ENCODE assay signal across 23 cellular contexts in genomic region chr16:48212033-48212432, GRCh38. TPM values are rescaled to one million over a fixed set of nuclear protein-coding genes. Genes with fewer than 3 reads are reported as not detected.
A peak's percentile ranks its signal among the peaks of the same experiment; 100 is the strongest.
DNase-seq lines count a peak whose midpoint lies in the region; ATAC-seq, FAIRE-seq and TF ChIP-seq lines count a peak whose summit lies in the region.
"Had no signal": no experiment of that assay in that cellular context is flagged by ENCODE, and none has a peak within 500 bp of the region (broad histone marks: within the 10 kb centered on the region; RNA-seq: fewer than 3 reads in every experiment).

No MANE protein-coding gene starts in this region.

- no peak overlapping the region for H3K4ac ChIP-seq in H1 (replicated peaks; ENCODE audit: insufficient read length, low read depth, low read length)

- TF ChIP-seq CTCF in H1 (IDR thresholded peaks at IDR 0.05; ENCODE audit: control extremely low read depth in 1 of 3, insufficient read depth in 1 of 3, low read depth in 1 of 3, low read length in 3 of 3) = no peak
- TF ChIP-seq CTCF in keratinocyte (optimal IDR thresholded peaks at IDR 0.05 in 1 of 3, IDR thresholded peaks at IDR 0.05 in 1 of 3, conservative IDR thresholded peaks at IDR 0.05 in 1 of 3; ENCODE audit: extremely low read depth in 1 of 3, insufficient read depth in 2 of 3, low read length in 3 of 3) = no peak

- H3K79me2 ChIP-seq in H1 (ENCODE audit: control insufficient read depth in 1 of 2, insufficient read depth in 2 of 2, low read length in 2 of 2) (no peaks in the 10 kb centered on the region), keratinocyte (ENCODE audit: control insufficient read depth, insufficient read depth, low read length) (no peaks in the 10 kb centered on the region)

- TF ChIP-seq RAD21 in H1 (IDR thresholded peaks at IDR 0.05 in 1 of 2, conservative IDR thresholded peaks at IDR 0.05 in 1 of 2; ENCODE audit: low read depth in 2 of 2, low read length in 2 of 2) = no peak

- no peak overlapping the region for H3K23ac ChIP-seq in H1 (ENCODE audit: insufficient read length)

- dilution Hi-C loops in keratinocyte (cut with MboI; ENCODE audit: extremely low pct_ligation_motif_present, low sequenced_read_pairs) = no loop called here

- no peak overlapping the region for H3K56ac ChIP-seq in H1 (replicated peaks; ENCODE audit: insufficient read length, low read depth, low read length)

- no peaks in the 10 kb centered on the region for H3K9me1 ChIP-seq in keratinocyte (ENCODE audit: control insufficient read depth, extremely low read depth, insufficient read depth, low read length)

- TF ChIP-seq POLR2A in H1 (IDR thresholded peaks at IDR 0.05; ENCODE audit: control extremely low read depth in 1 of 2, low read depth in 2 of 2, low read length in 2 of 2) = no peak

- H3K27me3 ChIP-seq in H1 (replicated peaks in 1 of 4; ENCODE audit: control insufficient read depth in 3 of 4, extremely low read depth in 1 of 4, insufficient read depth in 3 of 4, low read length in 3 of 4) (no peaks in the 10 kb centered on the region), keratinocyte (ENCODE audit: control insufficient read depth, extremely low read depth, insufficient read depth, low read length) (peaks cover 2% of the 10 kb centered on the region)
- H3K27me3 ChIP-seq: Peyer's patch had no signal

- no peak for TF ChIP-seq EP300 in H1 (IDR thresholded peaks at IDR 0.05; ENCODE audit: borderline replicate concordance in 1 of 2, low read depth in 2 of 2, low read length in 2 of 2)

- H4K20me1 ChIP-seq in H1 (replicated peaks in 1 of 2; ENCODE audit: control insufficient read depth in 1 of 2, insufficient read depth in 2 of 2, low read length in 2 of 2) = no peaks in the 10 kb centered on the region
- no peaks in the 10 kb centered on the region for H4K20me1 ChIP-seq in keratinocyte (ENCODE audit: control insufficient read depth, extremely low read depth, insufficient read depth, low read length)

- H3K27ac Mint-ChIP-seq in T-helper 2 cell treated with Interferon-gamma antibody and Interleukin-4, amounts not matched to agents 5 μg/mL and 100 μg/mL, for 36 hours = no peak overlapping the region
- H3K27ac Mint-ChIP-seq: CD8-positive, alpha-beta memory T cell; H9 had no signal

- H3K18ac ChIP-seq in H1 (ENCODE audit: extremely low read depth, low read length) = no peak overlapping the region

- H2BK12ac ChIP-seq in H1 (ENCODE audit: low read depth, low read length) = no peak overlapping the region

- no peak overlapping the region for H3K14ac ChIP-seq in H1 (ENCODE audit: insufficient read length)

- H3K36me3 ChIP-seq in H1 (ENCODE audit: control insufficient read depth in 2 of 4, insufficient read depth in 4 of 4, low read length in 3 of 4) (no peaks in the 10 kb centered on the region), keratinocyte (ENCODE audit: control insufficient read depth in 2 of 2, extremely low read depth in 1 of 2, insufficient read depth in 2 of 2, low read length in 2 of 2) (no peaks in the 10 kb centered on the region)
- H3K36me3 ChIP-seq: Peyer's patch had no signal

- no peak overlapping the region for H2BK120ac ChIP-seq in H1 (replicated peaks; ENCODE audit: low read depth, low read length)

- H3K4me2 ChIP-seq in H1 (ENCODE audit: insufficient read depth in 1 of 2, low read depth in 2 of 2, low read length in 2 of 2) (no peak overlapping the region), keratinocyte (ENCODE audit: control insufficient read depth, extremely low read depth, insufficient read depth, low read depth, low read length) (no peak overlapping the region)

- no peak for ATAC-seq in GM21717 (IDR thresholded peaks at IDR 0.05; ENCODE audit: unreplicated experiment)
- ATAC-seq: Right ventricle myocardium inferior had no signal

- H3K23me2 ChIP-seq in H1 (ENCODE audit: low read depth, low read length) = no peaks in the 10 kb centered on the region

- no peaks in the 10 kb centered on the region for H3K36me3 Mint-ChIP-seq in T-helper 2 cell treated with Interferon-gamma antibody and Interleukin-4, amounts not matched to agents 5 μg/mL and 100 μg/mL, for 36 hours (ENCODE audit: low read depth)
- H3K36me3 Mint-ChIP-seq: CD8-positive, alpha-beta memory T cell had no signal

- no peak overlapping the region for H2BK5ac ChIP-seq in H1 (ENCODE audit: low read depth, low read length)

- WGBS in H1 (ENCODE audit: extremely low coverage in 1 of 2, insufficient coverage in 1 of 2, insufficient read length in 1 of 2, insufficient replicate concordance in 2 of 2, low coverage in 1 of 2, low lambda C conversion rate in 2 of 2, missing lambda C conversion rate in 1 of 2), 2 experiments = 85% methylated on average over 3 of the region's 3 CpGs; no CpG with 5 or more reads in 1 of the 2 experiments

- POLR2A ChIA-PET in H1 (lab: Charles Lee; ENCODE audit: partially characterized antibody) = no interaction called here

- H2AFZ ChIP-seq in H1 (ENCODE audit: low read length) (0 out of 2 replicates have a peak overlapping the region, but pooled peaks have one; percentile 25), keratinocyte (ENCODE audit: control insufficient read depth, low read length) (no peak overlapping the region)

- H3K27me3 Mint-ChIP-seq in T-helper 2 cell treated with Interferon-gamma antibody and Interleukin-4, amounts not matched to agents 5 μg/mL and 100 μg/mL, for 36 hours (ENCODE audit: low read depth) = peaks cover 2% of the 10 kb centered on the region

- no peak overlapping the region for H4K91ac ChIP-seq in H1 (replicated peaks; ENCODE audit: insufficient read length, low read length)

- peak overlapping the region; percentile 38; the same call in 1 of the 2 replicates for H4K8ac ChIP-seq in H1 (ENCODE audit: extremely low read depth, insufficient read depth, low read length)

- H3K4me3 Mint-ChIP-seq in T-helper 2 cell treated with Interferon-gamma antibody and Interleukin-4, amounts not matched to agents 5 μg/mL and 100 μg/mL, for 36 hours = no peak overlapping the region
- H3K4me3 Mint-ChIP-seq: CD8-positive, alpha-beta memory T cell; H9 had no signal

- no peak for FAIRE-seq in H1 (lab: Jason Lieb, UNC)
- peak; percentile 20 for FAIRE-seq in keratinocyte (lab: Jason Lieb, UNC)

- H3K9ac ChIP-seq in H1 (replicated peaks in 1 of 4; ENCODE audit: extremely low read depth in 1 of 4, low read depth in 3 of 4, low read length in 3 of 4) (no peak overlapping the region), keratinocyte (ENCODE audit: control insufficient read depth, extremely low read depth, insufficient read depth, low read length) (no peak overlapping the region)

- H2BK20ac ChIP-seq in H1 (ENCODE audit: low read length) = no peak overlapping the region

- no peak overlapping the region for H2AK5ac ChIP-seq in H1 (ENCODE audit: low read depth, low read length)

- H3K79me1 ChIP-seq in H1 (ENCODE audit: low read depth, low read length) = no peaks in the 10 kb centered on the region

- H2BK15ac ChIP-seq in H1 (ENCODE audit: low read length) = no peak overlapping the region

- H3K4me1 Mint-ChIP-seq in T-helper 2 cell treated with Interferon-gamma antibody and Interleukin-4, amounts not matched to agents 5 μg/mL and 100 μg/mL, for 36 hours (ENCODE audit: low read depth) = no peaks in the 10 kb centered on the region
- H3K4me1 Mint-ChIP-seq: CD8-positive, alpha-beta memory T cell had no signal

- H3K9me3 Mint-ChIP-seq in T-helper 2 cell treated with Interferon-gamma antibody and Interleukin-4, amounts not matched to agents 5 μg/mL and 100 μg/mL, for 36 hours = no peaks in the 10 kb centered on the region
- H3K9me3 Mint-ChIP-seq: CD8-positive, alpha-beta memory T cell; H9 had no signal

- H3K4me3 ChIP-seq in H1 (ENCODE audit: extremely low read depth in 1 of 4, insufficient read depth in 2 of 4, low read depth in 3 of 4, low read length in 4 of 4) = no peak overlapping the region
- no peak overlapping the region for H3K4me3 ChIP-seq in keratinocyte (ENCODE audit: control insufficient read depth in 2 of 3, extremely low read depth in 1 of 3, insufficient read depth in 2 of 3, low read depth in 1 of 3, low read length in 3 of 3)
- H3K4me3 ChIP-seq: Peyer's patch had no signal

- no peak overlapping the region for H4K5ac ChIP-seq in H1 (ENCODE audit: insufficient read length, low read depth, low read length)

- DNase-seq in Daoy (ENCODE audit: low read depth) (peak; percentile 12), M059J (ENCODE audit: low read depth) (peak; percentile 36), H1 (ENCODE audit: low read depth in 1 of 2, low spot score in 2 of 2) (no peak), keratinocyte (ENCODE audit: low read depth, low spot score) (no peak), UCSD-AML1 (lab: John Stamatoyannopoulos, UW; ENCODE audit: unreplicated experiment) (no peak)
- DNase-seq in T-helper 2 cell treated with Interferon-gamma antibody and Interleukin-4, amounts not matched to agents 5 μg/mL and 100 μg/mL, for 36 hours (ENCODE audit: low spot score) = no peak
- DNase-seq: AML-193; C1 segment of cervical spinal cord; CD8-positive, alpha-beta memory T cell; H9; KG1; NCI-H1105; NCI-H2081; NCI-H2171; NCI-H524 treated with DMSO at 0.1 percent for 48 hours; NCI-H82; Peyer's patch had no signal

- H3K4me1 ChIP-seq in H1 (replicated peaks in 1 of 4; ENCODE audit: control insufficient read depth in 3 of 4, insufficient read depth in 4 of 4, low read length in 3 of 4) (no peaks in the 10 kb centered on the region; a peak in 1 of 7 replicates), keratinocyte (ENCODE audit: control insufficient read depth, extremely low read depth, insufficient read depth, low read length) (peaks cover under 1% of the 10 kb centered on the region)
- H3K4me1 ChIP-seq: Peyer's patch had no signal

- CTCF ChIA-PET in H1 (lab: Charles Lee; ENCODE audit: partially characterized antibody) = interaction anchor here (0.8 to 1.7 kb wide), 3 partner anchors 10 to 47 kb away, joined by 3 to 8 read pairs (median 3); no protein-coding TSS in a partner anchor

- no peaks in the 10 kb centered on the region for H3K9me3 ChIP-seq in H1 (ENCODE audit: insufficient read depth in 2 of 2, low read depth in 1 of 2, low read length in 1 of 2)
- no peaks in the 10 kb centered on the region for H3K9me3 ChIP-seq in keratinocyte (ENCODE audit: control insufficient read depth, low read depth, low read length)
- H3K9me3 ChIP-seq: Peyer's patch had no signal

- H3K27ac ChIP-seq in H1 (ENCODE audit: low read depth, low read length) (no peak overlapping the region), keratinocyte (ENCODE audit: control insufficient read depth, insufficient read depth, low read length) (no peak overlapping the region)
- H3K27ac ChIP-seq: Peyer's patch had no signal

RNA-seq across cellular contexts. Expression of gene LONP2, which starts 32.1 kb away (rescaled TPM):
- 20.0 and 29.2 TPM in 2 replicates for total RNA-seq in Daoy (2014; rRNA removed; shearing (Covaris generic))
- 34.5 and 58.2 TPM in 2 replicates for total RNA-seq in M059J (2014; rRNA removed; shearing (Covaris generic))
- total RNA-seq in H1 (2021; fragmentation: NEBNext Ultra II Directional; extraction: Animal tissue kit (Norgen Biotek cat#: 25700)) = 22.4 and 23.1 TPM in 2 replicates
- polyA plus RNA-seq in H1 (2011; rRNA removed) (7.0 and 8.1 TPM in 2 replicates), keratinocyte (34.6 to 50.6 TPM (median 49.4 TPM) in 3 replicates)
- 9.9 TPM for polyA plus RNA-seq in H1 (2011; cell fraction: cytosol; rRNA removed)
- 9.2 TPM for polyA plus RNA-seq in H1 (2011; cell fraction: nucleus; rRNA removed)
- polyA plus RNA-seq in H1 (2012, experiment 1 of 2) = 11.5 to 14.9 TPM (median 13.8 TPM) in 4 replicates
- polyA plus RNA-seq in H1 (2012, experiment 2 of 2) = 2.2 TPM
- polyA plus RNA-seq in H1 (2013, experiment 1 of 2) = 8.2 TPM
- 8.2 TPM for polyA plus RNA-seq in H1 (2013, experiment 2 of 2)
- polyA minus RNA-seq in H1 (2011; rRNA and poly(A)+ RNA removed) = 28.1 and 33.9 TPM in 2 replicates
- 18.2 TPM for polyA minus RNA-seq in H1 (2011; cell fraction: cytosol; rRNA and poly(A)+ RNA removed)
- 25.2 TPM for polyA minus RNA-seq in H1 (2011; cell fraction: nucleus; rRNA and poly(A)+ RNA removed)
- 26.1 TPM for polyA plus RNA-seq in keratinocyte (2011; ENCODE audit: low read depth)
- polyA plus RNA-seq in keratinocyte (2011; cell fraction: cytosol; rRNA removed) = 24.7 and 41.0 TPM in 2 replicates
- polyA plus RNA-seq in keratinocyte (2011; cell fraction: nucleus; rRNA removed) = 51.8 and 58.2 TPM in 2 replicates
- polyA plus RNA-seq in keratinocyte (2012; ENCODE audit: low replicate concordance) = 23.8 and 30.7 TPM in 2 replicates
- polyA minus RNA-seq in keratinocyte = 24.5 to 95.9 TPM (median 69.9 TPM) in 3 replicates
- polyA minus RNA-seq in keratinocyte (2011; cell fraction: cytosol; rRNA and poly(A)+ RNA removed) = 75.6 TPM
- polyA minus RNA-seq in keratinocyte (2011; cell fraction: nucleus; rRNA and poly(A)+ RNA removed) = 55.9 and 89.4 TPM in 2 replicates

RNA-seq across cellular contexts. Expression of gene ABCC11, which starts 35.3 kb away (rescaled TPM):
- not detected in 2 replicates for total RNA-seq in Daoy (2014; rRNA removed; shearing (Covaris generic))
- not detected in 2 replicates for total RNA-seq in M059J (2014; rRNA removed; shearing (Covaris generic))
- total RNA-seq in H1 (2021; fragmentation: NEBNext Ultra II Directional; extraction: Animal tissue kit (Norgen Biotek cat#: 25700)) = not detected in 2 replicates
- 0.06 TPM in 2 replicates for polyA plus RNA-seq in H1 (2011; rRNA removed)
- polyA plus RNA-seq in H1 (2011; cell fraction: cytosol; rRNA removed) = 0.06 TPM
- 0.26 TPM for polyA plus RNA-seq in H1 (2011; cell fraction: nucleus; rRNA removed)
- 0.11 to 0.17 TPM (median 0.11 TPM) in 3 of 4 replicates, not detected in the other for polyA plus RNA-seq in H1 (2012, experiment 1 of 2)
- polyA plus RNA-seq in H1 (2012, experiment 2 of 2) = 0.07 TPM
- 0.18 TPM for polyA plus RNA-seq in H1 (2013, experiment 1 of 2)
- polyA plus RNA-seq in H1 (2013, experiment 2 of 2) = 0.04 TPM
- polyA minus RNA-seq in H1 (2011; rRNA and poly(A)+ RNA removed) = 0.15 TPM in 1 of 2 replicates, not detected in the other
- polyA minus RNA-seq in H1 (2011; cell fraction: cytosol; rRNA and poly(A)+ RNA removed) = not detected
- polyA minus RNA-seq in H1 (2011; cell fraction: nucleus; rRNA and poly(A)+ RNA removed) = not detected
- 0.18 to 0.68 TPM (median 0.33 TPM) in 3 replicates for polyA plus RNA-seq in keratinocyte
- polyA plus RNA-seq in keratinocyte (2011; ENCODE audit: low read depth) = not detected
- polyA plus RNA-seq in keratinocyte (2011; cell fraction: cytosol; rRNA removed) = 0.21 and 0.26 TPM in 2 replicates
- 0.69 and 1.6 TPM in 2 replicates for polyA plus RNA-seq in keratinocyte (2011; cell fraction: nucleus; rRNA removed)
- 0.28 and 0.56 TPM in 2 replicates for polyA plus RNA-seq in keratinocyte (2012; ENCODE audit: low replicate concordance)
- 0.79 to 1.1 TPM (median 1.1 TPM) in 3 replicates for polyA minus RNA-seq in keratinocyte
- 0.96 TPM for polyA minus RNA-seq in keratinocyte (2011; cell fraction: cytosol; rRNA and poly(A)+ RNA removed)
- 0.42 and 0.85 TPM in 2 replicates for polyA minus RNA-seq in keratinocyte (2011; cell fraction: nucleus; rRNA and poly(A)+ RNA removed)
- total RNA-seq: A172, HT1080, Right ventricle myocardium inferior had no signal
- polyA plus RNA-seq: CD8-positive, alpha-beta memory T cell had no signal

RNA-seq across cellular contexts. Expression of gene ABCC12, which starts 56.2 kb away (rescaled TPM):
- not detected in 2 replicates for total RNA-seq in Daoy (2014; rRNA removed; shearing (Covaris generic))
- total RNA-seq in M059J (2014; rRNA removed; shearing (Covaris generic)) = 0.02 TPM in 1 of 2 replicates, not detected in the other
- not detected in 2 replicates for total RNA-seq in H1 (2021; fragmentation: NEBNext Ultra II Directional; extraction: Animal tissue kit (Norgen Biotek cat#: 25700))
- polyA plus RNA-seq in H1 (2011; rRNA removed) (0.02 and 0.05 TPM in 2 replicates), keratinocyte (not detected in 3 replicates)
- 0.04 TPM for polyA plus RNA-seq in H1 (2011; cell fraction: cytosol; rRNA removed)
- polyA plus RNA-seq in H1 (2011; cell fraction: nucleus; rRNA removed) = 0.09 TPM
- not detected in 4 replicates for polyA plus RNA-seq in H1 (2012, experiment 1 of 2)
- polyA plus RNA-seq in H1 (2012, experiment 2 of 2) = not detected
- not detected for polyA plus RNA-seq in H1 (2013, experiment 1 of 2)
- 0.02 TPM for polyA plus RNA-seq in H1 (2013, experiment 2 of 2)
- polyA minus RNA-seq in H1 (2011; rRNA and poly(A)+ RNA removed) = 0.16 TPM in 1 of 2 replicates, not detected in the other
- not detected for polyA minus RNA-seq in H1 (2011; cell fraction: cytosol; rRNA and poly(A)+ RNA removed)
- not detected for polyA minus RNA-seq in H1 (2011; cell fraction: nucleus; rRNA and poly(A)+ RNA removed)
- polyA plus RNA-seq in keratinocyte (2011; ENCODE audit: low read depth) = not detected
- polyA plus RNA-seq in keratinocyte (2011; cell fraction: cytosol; rRNA removed) = not detected in 2 replicates
- polyA plus RNA-seq in keratinocyte (2011; cell fraction: nucleus; rRNA removed) = 0.03 TPM in 1 of 2 replicates, not detected in the other
- polyA plus RNA-seq in keratinocyte (2012; ENCODE audit: low replicate concordance) = not detected in 2 replicates
- not detected in 3 replicates for polyA minus RNA-seq in keratinocyte
- not detected for polyA minus RNA-seq in keratinocyte (2011; cell fraction: cytosol; rRNA and poly(A)+ RNA removed)
- not detected in 2 replicates for polyA minus RNA-seq in keratinocyte (2011; cell fraction: nucleus; rRNA and poly(A)+ RNA removed)
- total RNA-seq: A172; CD8-positive, alpha-beta memory T cell; HT1080; OCI-LY7; Peyer's patch had no signal
- polyA plus RNA-seq: AG04450; CD8-positive, alpha-beta memory T cell had no signal

Comparison
In these comparisons a context has a peak if more than half of its experiments do, and no peak if none do; other contexts are left out.
1. DNase-seq: peak in Daoy (single experiment) and M059J (single experiment); none in H1 (0 of 2), keratinocyte (single experiment), UCSD-AML1 (single experiment) and T-helper 2 cell treated with Interferon-gamma antibody and Interleukin-4, amounts not matched to agents 5 μg/mL and 100 μg/mL, for 36 hours (single experiment).